Comparison of ENCODE assay signal across 18 cellular contexts in the genomic region with DNA sequence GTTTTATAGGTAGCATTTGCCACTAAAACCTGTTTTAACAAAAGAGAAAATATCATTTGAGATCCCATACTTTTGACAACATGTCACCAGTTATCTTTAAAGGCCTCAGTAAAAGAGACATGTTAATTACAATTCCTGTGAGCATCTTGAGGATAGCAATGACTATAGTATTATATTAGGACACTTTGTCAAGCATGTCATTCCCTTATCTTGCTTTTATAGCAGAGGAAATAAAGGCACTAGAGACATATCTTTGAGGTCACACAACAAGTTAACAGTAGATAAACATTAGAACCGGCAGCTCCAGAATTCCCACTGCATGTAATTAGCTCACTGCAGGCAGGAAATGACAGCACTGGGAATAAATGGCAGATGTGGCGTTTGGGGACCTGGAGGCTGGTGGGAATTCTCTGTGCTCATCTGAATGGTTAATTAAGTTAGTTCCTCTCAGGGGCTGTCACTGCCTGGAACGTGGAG. TPM values are rescaled to one million over a fixed set of nuclear protein-coding genes. Genes with fewer than 3 reads are reported as not detected.
DNase-seq lines count a peak whose midpoint lies in the region; ATAC-seq and TF ChIP-seq lines count a peak whose summit lies in the region.
"Had no signal": no experiment of that assay in that cellular context is flagged by ENCODE, and none has a peak within 500 bp of the region (broad histone marks: within the 10 kb centered on the region; RNA-seq: fewer than 3 reads in every experiment).

No MANE protein-coding gene starts in this region.

- H3K27ac ChIP-seq in osteoblast (ENCODE audit: low read depth, low read length) = peak overlapping the region; percentile 62
- H3K27ac ChIP-seq: ascending aorta had no signal

- no peaks in the 10 kb centered on the region for H3K36me3 ChIP-seq in osteoblast (ENCODE audit: insufficient read depth, low read length)
- H3K36me3 ChIP-seq: ascending aorta, sigmoid colon had no signal

- TF ChIP-seq CTCF in epithelial cell of esophagus (IDR thresholded peaks at IDR 0.05; ENCODE audit: insufficient read depth, low read depth, low read length, missing control alignments) (no peak), osteoblast (IDR thresholded peaks at IDR 0.05; ENCODE audit: extremely low read depth, low read depth, low read length) (no peak)

- no peak for ATAC-seq in GM21717 (IDR thresholded peaks at IDR 0.05; ENCODE audit: unreplicated experiment)
- ATAC-seq: stimulated activated naive CD8-positive, alpha-beta T cell treated with anti-CD3 and anti-CD28 coated beads, Interleukin-15, amount 100 ng/mL, for 72 hours had no signal

- no peaks in the 10 kb centered on the region for H3K9me3 ChIP-seq in osteoblast (ENCODE audit: low read depth, low read length)
- H3K9me3 ChIP-seq: ascending aorta, sigmoid colon had no signal

- no peak overlapping the region for H3K4me3 ChIP-seq in epithelial cell of esophagus (ENCODE audit: low read length)
- no peak overlapping the region for H3K4me3 ChIP-seq in osteoblast (ENCODE audit: insufficient read depth, low read length)
- H3K4me3 ChIP-seq: ascending aorta, sigmoid colon had no signal

- H3K4me2 ChIP-seq in osteoblast (ENCODE audit: insufficient read depth, low read length) = no peak overlapping the region

- no peaks in the 10 kb centered on the region for H4K20me1 ChIP-seq in osteoblast (ENCODE audit: insufficient read depth, low read length)

- DNase-seq in EH (ENCODE audit: low read depth) (peak; percentile 84), NCI-H748 (lab: John Stamatoyannopoulos, UW; ENCODE audit: unreplicated experiment) (peak; percentile 47), epithelial cell of esophagus (ENCODE audit: low read depth) (peak; percentile 22), osteoblast (ENCODE audit: insufficient read length, low spot score, missing footprints) (no peak), COLO668 (lab: John Stamatoyannopoulos, UW; ENCODE audit: unreplicated experiment) (no peak), kidney tubule cell (ENCODE audit: low spot score) (no peak)
- DNase-seq in activated T-cell treated with anti-CD3 and anti-CD28 coated beads, Interleukin-2, amount 50 U/mL, for 48 hours = no peak
- DNase-seq: activated CD4-positive, alpha-beta T cell treated with anti-CD3 and anti-CD28 coated beads, Interleukin-2, amount 50 U/mL, for 48 hours; activated naive CD4-positive, alpha-beta T cell treated with anti-CD3 and anti-CD28 coated beads, Interleukin-2, amount 10 ng/mL, durations not matched to agents 7 days and 5 days; activated T-cell treated with anti-CD3 and anti-CD28 coated beads, Interleukin-2, amount 50 U/mL, for 1 hour; CD8-positive, alpha-beta memory T cell; kidney glomerular epithelial cell; nucleus accumbens; sigmoid colon; stimulated activated CD4-positive, alpha-beta T cell treated with anti-CD3 and anti-CD28 coated beads, Interleukin-2, amount 100 ng/mL, for 24 hours; stimulated activated naive CD8-positive, alpha-beta T cell treated with anti-CD3 and anti-CD28 coated beads, Interleukin-15, amount 100 ng/mL, for 72 hours had no signal

- H3K27me3 ChIP-seq in osteoblast (ENCODE audit: insufficient read depth, low read length) = no peaks in the 10 kb centered on the region
- H3K27me3 ChIP-seq: ascending aorta, sigmoid colon had no signal

- H2AFZ ChIP-seq in osteoblast (ENCODE audit: low read length) = peak overlapping the region; percentile 13

- peaks cover 21% of the 10 kb centered on the region for H3K4me1 ChIP-seq in osteoblast (ENCODE audit: insufficient read depth, low read length)

- no peaks in the 10 kb centered on the region for H3K79me2 ChIP-seq in osteoblast (ENCODE audit: insufficient read depth, low read length)

RNA-seq across cellular contexts. Expression of gene LYPD6B, which starts 25.9 kb away (rescaled TPM):
- 2.5 and 2.9 TPM in 2 replicates for total RNA-seq in osteoblast
- total RNA-seq: ascending aorta; CD8-positive, alpha-beta memory T cell had no signal

Comparison
In these comparisons a context has a peak if more than half of its experiments do, and no peak if none do; other contexts are left out.
1. DNase-seq: peak in EH (single experiment), NCI-H748 (single experiment) and epithelial cell of esophagus (single experiment); none in osteoblast (single experiment), COLO668 (single experiment), kidney tubule cell (single experiment) and activated T-cell treated with anti-CD3 and anti-CD28 coated beads, Interleukin-2, amount 50 U/mL, for 48 hours (0 of 2).